12 cellular contexts compared by ENCODE assay signal in genomic region chr3:153628591-153628990, GRCh38.
DNase-seq lines count a peak whose midpoint lies in the region; ATAC-seq lines count a peak whose summit lies in the region.
"Had no signal": no experiment of that assay in that cellular context is flagged by ENCODE, and none has a peak within 500 bp of the region (broad histone marks: within the 10 kb centered on the region; RNA-seq: fewer than 3 reads in every experiment).

No MANE protein-coding gene starts in this region.

- peaks cover 85% of the 10 kb centered on the region for H3K4me1 Mint-ChIP-seq in stimulated activated naive CD8-positive, alpha-beta T cell treated with anti-CD3 and anti-CD28 coated beads, Interleukin-15, Interleukin-2, amounts not matched to agents 100 ng/mL and 50 ng/mL, for 24 hours (ENCODE audit: low read depth)
- H3K4me1 Mint-ChIP-seq in activated CD8-positive, alpha-beta T cell treated with anti-CD3 and anti-CD28 coated beads, Interleukin-2, amount 10 ng/mL, durations not matched to agents 7 days and 5 days (ENCODE audit: low read depth) = peaks cover 59% of the 10 kb centered on the region

- peak overlapping the region; percentile 59 for H3K27ac Mint-ChIP-seq in stimulated activated naive CD8-positive, alpha-beta T cell treated with anti-CD3 and anti-CD28 coated beads, Interleukin-15, Interleukin-2, amounts not matched to agents 100 ng/mL and 50 ng/mL, for 24 hours
- peak overlapping the region; percentile 45 for H3K27ac Mint-ChIP-seq in activated CD8-positive, alpha-beta T cell treated with anti-CD3 and anti-CD28 coated beads, Interleukin-2, amount 10 ng/mL, durations not matched to agents 7 days and 5 days

- POLR2A ChIA-PET in activated CD8-positive, alpha-beta T cell treated with anti-CD3 and anti-CD28 coated beads, Interleukin-2, amount 10 ng/mL, durations not matched to agents 7 days and 5 days (lab: Charles Lee) = no interaction called here

- CTCF ChIA-PET in activated CD8-positive, alpha-beta T cell treated with anti-CD3 and anti-CD28 coated beads, Interleukin-2, amount 10 ng/mL, durations not matched to agents 7 days and 5 days (lab: Charles Lee) = interaction anchor here (0.8 to 2.5 kb wide), 2 partner anchors 11 to 141 kb away, joined by 3 to 12 read pairs; no protein-coding TSS in a partner anchor

- no peaks in the 10 kb centered on the region for H3K36me3 Mint-ChIP-seq in stimulated activated naive CD8-positive, alpha-beta T cell treated with anti-CD3 and anti-CD28 coated beads, Interleukin-15, Interleukin-2, amounts not matched to agents 100 ng/mL and 50 ng/mL, for 24 hours (ENCODE audit: low read depth)
- H3K36me3 Mint-ChIP-seq in activated CD8-positive, alpha-beta T cell treated with anti-CD3 and anti-CD28 coated beads, Interleukin-2, amount 10 ng/mL, durations not matched to agents 7 days and 5 days (ENCODE audit: low read depth) = peaks cover 8% of the 10 kb centered on the region

- H3K9me3 Mint-ChIP-seq in stimulated activated naive CD8-positive, alpha-beta T cell treated with anti-CD3 and anti-CD28 coated beads, Interleukin-15, Interleukin-2, amounts not matched to agents 100 ng/mL and 50 ng/mL, for 24 hours = no peaks in the 10 kb centered on the region
- H3K9me3 Mint-ChIP-seq in activated CD8-positive, alpha-beta T cell treated with anti-CD3 and anti-CD28 coated beads, Interleukin-2, amount 10 ng/mL, durations not matched to agents 7 days and 5 days (ENCODE audit: insufficient read depth) = no peaks in the 10 kb centered on the region

- peaks cover 3% of the 10 kb centered on the region for H3K27me3 Mint-ChIP-seq in stimulated activated naive CD8-positive, alpha-beta T cell treated with anti-CD3 and anti-CD28 coated beads, Interleukin-15, Interleukin-2, amounts not matched to agents 100 ng/mL and 50 ng/mL, for 24 hours
- no peaks in the 10 kb centered on the region for H3K27me3 Mint-ChIP-seq in activated CD8-positive, alpha-beta T cell treated with anti-CD3 and anti-CD28 coated beads, Interleukin-2, amount 10 ng/mL, durations not matched to agents 7 days and 5 days (ENCODE audit: low read depth)

- no peak for DNase-seq in stimulated activated naive CD8-positive, alpha-beta T cell treated with anti-CD3 and anti-CD28 coated beads, Interleukin-15, Interleukin-2, amounts not matched to agents 100 U/mL and 50 U/mL, for 24 hours
- no peak for DNase-seq in activated CD8-positive, alpha-beta T cell treated with anti-CD3 and anti-CD28 coated beads, Interleukin-2, amount 10 ng/mL, durations not matched to agents 7 days and 5 days
- no peak for DNase-seq in HuH-7 (ENCODE audit: low spot score)
- DNase-seq in dedifferentiated amniotic fluid mesenchymal stem cell (ENCODE audit: extremely low spot score) = no peak
- no peak for DNase-seq in GM19238 (ENCODE audit: insufficient read length, low spot score)
- no peak for DNase-seq in effector CD8-positive, alpha-beta T cell (lab: John Stamatoyannopoulos, UW)
- DNase-seq: activated CD4-positive, CD25-positive, alpha-beta regulatory T cell treated with anti-CD3 and anti-CD28 coated beads, Interleukin-2, amount 50 U/mL, for 72 hours; foreskin melanocyte; mesenchymal stem cell; NCI-H1092 treated with DMSO at 0.1 percent for 48 hours had no signal

- peak overlapping the region; percentile 27 for H3K4me3 Mint-ChIP-seq in stimulated activated naive CD8-positive, alpha-beta T cell treated with anti-CD3 and anti-CD28 coated beads, Interleukin-15, Interleukin-2, amounts not matched to agents 100 ng/mL and 50 ng/mL, for 24 hours
- H3K4me3 Mint-ChIP-seq in activated CD8-positive, alpha-beta T cell treated with anti-CD3 and anti-CD28 coated beads, Interleukin-2, amount 10 ng/mL, durations not matched to agents 7 days and 5 days = peak overlapping the region; percentile 26

- ATAC-seq in stimulated activated naive CD8-positive, alpha-beta T cell treated with anti-CD3 and anti-CD28 coated beads, Interleukin-15, Interleukin-2, amounts not matched to agents 100 U/mL and 50 U/mL, for 24 hours = no peak
- peak; percentile 54 for ATAC-seq in HG02852 (IDR thresholded peaks at IDR 0.05; ENCODE audit: unreplicated experiment)
- no peak for ATAC-seq in activated CD8-positive, alpha-beta T cell treated with anti-CD3 and anti-CD28 coated beads, Interleukin-2, amount 10 ng/mL, durations not matched to agents 7 days and 5 days
